Comparison of ENCODE assay signal across 7 cellular contexts in the genomic region with DNA sequence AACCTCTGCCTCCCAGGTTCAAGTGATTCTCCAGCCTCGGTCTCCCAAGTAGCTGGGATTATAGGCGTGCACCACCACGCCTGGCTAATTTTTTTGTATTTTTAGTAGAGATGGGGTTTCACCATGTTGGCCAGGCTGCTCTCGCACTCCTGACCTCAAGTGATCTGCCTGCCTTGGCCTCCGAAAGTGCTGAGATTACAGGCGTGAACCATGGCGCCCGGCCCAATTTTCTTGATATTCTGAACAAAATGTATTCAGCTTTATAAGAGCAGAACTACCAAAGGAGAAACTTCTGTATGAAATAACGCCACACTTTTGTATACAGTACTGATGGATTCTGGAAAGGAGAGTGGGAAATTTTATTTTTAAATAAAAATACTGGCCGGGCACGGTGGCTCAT. TPM values are rescaled to one million over a fixed set of nuclear protein-coding genes. Genes with fewer than 3 reads are reported as not detected.
DNase-seq lines count a peak whose midpoint lies in the region; ATAC-seq and TF ChIP-seq lines count a peak whose summit lies in the region.
"Not testable (repeated sequence)": the region's sequence is repeated elsewhere in the genome, so short reads cannot be mapped to it uniquely, and the experiment has no call there.

No MANE protein-coding gene starts in this region.

- TF ChIP-seq POLR2A in stomach (IDR thresholded peaks at IDR 0.05), result not testable (repeated sequence)

- not testable (repeated sequence) for TF ChIP-seq CTCF in left ventricle myocardium inferior (IDR thresholded peaks at IDR 0.05; ENCODE audit: borderline replicate concordance); right atrium auricular region (IDR thresholded peaks at IDR 0.05); osteocyte (IDR thresholded peaks at IDR 0.05); stomach (IDR thresholded peaks at IDR 0.05)

- peaks cover 93% of the 10 kb centered on the region for H3K36me3 Mint-ChIP-seq in activated T-cell treated with anti-CD3 and anti-CD28 coated beads, Interleukin-2, amount 50 U/mL, for 24 hours (ENCODE audit: low read depth)
- H3K36me3 Mint-ChIP-seq in osteocyte (ENCODE audit: unreplicated experiment), result peaks cover 37% of the 10 kb centered on the region

- H3K27ac ChIP-seq in left ventricle myocardium inferior (replicated peaks), result peak overlapping the region; percentile 66
- H3K27ac ChIP-seq in right atrium auricular region, stomach: not testable (repeated sequence)

- DNase-seq in activated CD8-positive, alpha-beta memory T cell treated with anti-CD3 and anti-CD28 coated beads for 24 hours, result peak; percentile 26
- DNase-seq in activated T-cell treated with anti-CD3 and anti-CD28 coated beads, Interleukin-2, amount 50 U/mL, for 24 hours, result peak; percentile 21
- DNase-seq in Right ventricle myocardium inferior (ENCODE audit: missing footprints), result not testable (repeated sequence)
- peak; percentile 58 for DNase-seq in left ventricle myocardium inferior
- DNase-seq in right atrium auricular region (ENCODE audit: low spot score), result peak; percentile 46
- DNase-seq in osteocyte (ENCODE audit: extremely low spot score, unreplicated experiment), result peak; percentile 25
- peak; percentile 7 for DNase-seq in stomach

- intact Hi-C loops in Right ventricle myocardium inferior (cut with DNase I), result loop anchor here (10.0 kb wide), 1 partner anchor 124 kb away; no protein-coding TSS in a partner anchor
- intact Hi-C loops in left ventricle myocardium inferior (cut with micrococcal nuclease), result loop anchor here (10.0 kb wide), 1 partner anchor 56 kb away; no protein-coding TSS in a partner anchor
- intact Hi-C loops in stomach (cut with DNase I; ENCODE audit: low total_unique reads), result not testable (repeated sequence)

- H3K36me3 ChIP-seq in left ventricle myocardium inferior (peaks cover 88% of the 10 kb centered on the region), right atrium auricular region (peaks cover 86% of the 10 kb centered on the region), stomach (peaks cover 67 to 100% (median 98%) of the 10 kb centered on the region in 4 donors)

- peak overlapping the region; percentile 22 for H3K27ac Mint-ChIP-seq in activated T-cell treated with anti-CD3 and anti-CD28 coated beads, Interleukin-2, amount 50 U/mL, for 24 hours
- H3K27ac Mint-ChIP-seq in osteocyte (ENCODE audit: unreplicated experiment), result not testable (repeated sequence)

- ATAC-seq in Right ventricle myocardium inferior, result peak; percentile 43

- H3K27me3 Mint-ChIP-seq in activated T-cell treated with anti-CD3 and anti-CD28 coated beads, Interleukin-2, amount 50 U/mL, for 24 hours; osteocyte (ENCODE audit: unreplicated experiment): not testable (repeated sequence)

- H3K9me3 ChIP-seq in left ventricle myocardium inferior (replicated peaks); right atrium auricular region; stomach: not testable (repeated sequence)

- H3K9me3 Mint-ChIP-seq in activated T-cell treated with anti-CD3 and anti-CD28 coated beads, Interleukin-2, amount 50 U/mL, for 24 hours; osteocyte (ENCODE audit: unreplicated experiment): not testable (repeated sequence)

- H3K4me1 Mint-ChIP-seq in activated T-cell treated with anti-CD3 and anti-CD28 coated beads, Interleukin-2, amount 50 U/mL, for 24 hours (ENCODE audit: low read depth), result peaks cover 15% of the 10 kb centered on the region
- not testable (repeated sequence) for H3K4me1 Mint-ChIP-seq in osteocyte (ENCODE audit: unreplicated experiment)

- TF ChIP-seq EP300 in stomach (IDR thresholded peaks at IDR 0.05), result not testable (repeated sequence)

- H3K4me3 ChIP-seq in left ventricle myocardium inferior, right atrium auricular region, stomach: not testable (repeated sequence)

- 87 to 94% (median 92%) methylated on average over 10 to 11 of the region's 11 CpGs for WGBS in stomach, 5 donors

- peaks cover 40% of the 10 kb centered on the region for H3K4me1 ChIP-seq in left ventricle myocardium inferior
- H3K4me1 ChIP-seq in right atrium auricular region, result peaks cover 0 to 13% of the 10 kb centered on the region in 2 donors
- H3K4me1 ChIP-seq in stomach, result peaks cover 0 to 12% (median 4%) of the 10 kb centered on the region in 4 donors

- H3K4me3 Mint-ChIP-seq in activated T-cell treated with anti-CD3 and anti-CD28 coated beads, Interleukin-2, amount 50 U/mL, for 24 hours; osteocyte (ENCODE audit: unreplicated experiment): not testable (repeated sequence)

- H3K27me3 ChIP-seq in left ventricle myocardium inferior (ENCODE audit: low read depth); right atrium auricular region; stomach: not testable (repeated sequence)

RNA-seq across cellular contexts. Expression of gene FNBP4, which starts 7.8 kb away (rescaled TPM):
- total RNA-seq in Right ventricle myocardium inferior, result 36.5 TPM
- 39.0 TPM for total RNA-seq in left ventricle myocardium inferior
- total RNA-seq in right atrium auricular region, result 10 to 100 TPM; 31.0 to 37.8 TPM
- total RNA-seq in osteocyte, result 93.1 and 97.7 TPM in 2 replicates
- total RNA-seq in stomach, result 100 to 1,000 TPM in 4 of 5 donors, 10 to 100 TPM in 1; 96.2 to 487 (median 202) TPM
- 10 to 100 TPM; 10.6 to 29.4 (median 17.9) TPM for polyA plus RNA-seq in stomach

RNA-seq across cellular contexts. Expression of gene AGBL2, which starts 44.1 kb away (rescaled TPM):
- total RNA-seq in Right ventricle myocardium inferior (0.14 TPM), left ventricle myocardium inferior (0.38 TPM), right atrium auricular region (not detected), osteocyte (0.34 and 0.75 TPM in 2 replicates), stomach (10 to 100 TPM in 1 of 5 donors, 1 to 10 TPM in 1, under 1 TPM in 1, not detected in 2; 0.92 to 11.7 (median 9.9) TPM)
- under 1 TPM in 2 of 3 donors, not detected in 1; 0.56 to 0.90 TPM for polyA plus RNA-seq in stomach
